In genomic region chr20:54458219-54458618, GRCh38 we compare ENCODE assay signal across 8 cellular contexts. TPM values are rescaled to one million over a fixed set of nuclear protein-coding genes. Genes with fewer than 3 reads are reported as not detected.
"Had no signal": no experiment of that assay in that cellular context is flagged by ENCODE, and none has a peak within 500 bp of the region (broad histone marks: within the 10 kb centered on the region; RNA-seq: fewer than 3 reads in every experiment).

No MANE protein-coding gene starts in this region.

- H3K4me3 Mint-ChIP-seq: H9 had no signal

- H3K27ac Mint-ChIP-seq: H9 had no signal

- H3K4me3 ChIP-seq: K562 had no signal

- DNase-seq: GOT3, H9, HCEC 1CT, IMR-90, KG1 had no signal

- FAIRE-seq: H54, K562 had no signal

- H3K27ac ChIP-seq: HL-60 had no signal

- ATAC-seq: K562 had no signal

RNA-seq across cellular contexts. Expression of gene DOK5, which starts 17.2 kb away (rescaled TPM):
- total RNA-seq: K562 had no signal
- polyA plus RNA-seq: K562 had no signal
